Comparison of ENCODE assay signal across 8 cellular contexts in the genomic region with DNA sequence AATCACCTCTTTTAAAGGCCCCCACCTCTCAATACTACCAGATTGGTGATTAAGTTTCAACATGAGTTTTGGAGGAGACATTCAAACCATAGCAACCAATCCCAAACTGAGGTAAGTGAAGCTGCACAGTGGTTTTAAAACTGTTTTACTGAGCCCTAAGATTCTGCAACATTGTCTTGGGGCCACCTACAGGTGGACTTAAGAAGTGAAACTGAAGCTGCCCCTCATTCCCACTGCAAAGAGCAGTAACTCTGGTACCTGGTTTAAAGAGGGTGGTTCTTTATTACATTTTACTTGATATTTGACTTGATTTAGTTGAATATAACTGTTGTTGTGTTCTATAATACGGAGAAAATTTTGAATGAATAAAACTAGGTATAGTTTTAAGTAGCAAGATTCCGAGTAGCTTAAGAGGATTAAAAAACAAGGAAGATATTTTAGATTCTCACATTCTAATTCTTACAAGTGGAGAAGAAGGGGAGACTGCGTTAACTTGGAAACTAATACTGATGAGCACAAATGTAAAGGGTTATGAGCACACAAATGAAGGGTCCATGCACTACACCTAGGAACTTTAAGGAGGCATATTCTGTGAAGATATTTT. TPM values are rescaled to one million over a fixed set of nuclear protein-coding genes. Genes with fewer than 3 reads are reported as not detected.
DNase-seq lines count a peak whose midpoint lies in the region; ATAC-seq, FAIRE-seq and TF ChIP-seq lines count a peak whose summit lies in the region.

No MANE protein-coding gene starts in this region.

- H3K4me3 ChIP-seq in GM12875 (ENCODE audit: low read depth, low read length): no peak overlapping the region
- H3K4me3 ChIP-seq in astrocyte of the spinal cord (ENCODE audit: low read depth, low read length): no peak overlapping the region

- no peak for ATAC-seq in GM19023 (IDR thresholded peaks at IDR 0.05; ENCODE audit: unreplicated experiment)

- TF ChIP-seq CTCF in GM12875 (IDR thresholded peaks at IDR 0.05; ENCODE audit: borderline replicate concordance, insufficient read depth, low read depth, low read length) (peak; percentile 52; the same call in 1 of the 2 replicates), astrocyte of the spinal cord (IDR thresholded peaks at IDR 0.05; ENCODE audit: low read depth, low read length) (peak; percentile 67)

- in situ Hi-C loops in ACHN (cut with HindIII; ENCODE audit: low pct_ligation_motif_present, low pct_unique_long_range_greater_than_20kb, low sequenced_read_pairs) (no loop called here), astrocyte of the spinal cord (cut with HindIII; ENCODE audit: low sequenced_read_pairs) (no loop called here)

- DNase-seq in ACHN (peak; percentile 32), HTR-8/SVneo (ENCODE audit: insufficient read length, low spot score) (peak; percentile 10), astrocyte of the spinal cord (ENCODE audit: low read depth, low spot score) (peak; percentile 29), lung microvascular endothelial cell (ENCODE audit: low read depth in 2 of 2) (peak; percentile 59 to 67), GDM1 (lab: John Stamatoyannopoulos, UW) (no peak), ureter (ENCODE audit: low spot score) (no peak)

- no peak for FAIRE-seq in HTR-8/SVneo (lab: Jason Lieb, UNC)

RNA-seq across cellular contexts. Expression of gene SYT9, which starts 26.7 kb away (rescaled TPM):
- total RNA-seq in lung microvascular endothelial cell (0.20 and 1.1 TPM in 2 replicates), ureter (0.60 TPM)

Comparison
In these comparisons a context has a peak if more than half of its experiments do, and no peak if none do; other contexts are left out.
1. DNase-seq: peak in ACHN (single experiment), HTR-8/SVneo (single experiment), astrocyte of the spinal cord (single experiment) and lung microvascular endothelial cell (2 of 2); none in GDM1 (single experiment) and ureter (single experiment).